ENCODE assay signal across 12 cellular contexts in the genomic region with DNA sequence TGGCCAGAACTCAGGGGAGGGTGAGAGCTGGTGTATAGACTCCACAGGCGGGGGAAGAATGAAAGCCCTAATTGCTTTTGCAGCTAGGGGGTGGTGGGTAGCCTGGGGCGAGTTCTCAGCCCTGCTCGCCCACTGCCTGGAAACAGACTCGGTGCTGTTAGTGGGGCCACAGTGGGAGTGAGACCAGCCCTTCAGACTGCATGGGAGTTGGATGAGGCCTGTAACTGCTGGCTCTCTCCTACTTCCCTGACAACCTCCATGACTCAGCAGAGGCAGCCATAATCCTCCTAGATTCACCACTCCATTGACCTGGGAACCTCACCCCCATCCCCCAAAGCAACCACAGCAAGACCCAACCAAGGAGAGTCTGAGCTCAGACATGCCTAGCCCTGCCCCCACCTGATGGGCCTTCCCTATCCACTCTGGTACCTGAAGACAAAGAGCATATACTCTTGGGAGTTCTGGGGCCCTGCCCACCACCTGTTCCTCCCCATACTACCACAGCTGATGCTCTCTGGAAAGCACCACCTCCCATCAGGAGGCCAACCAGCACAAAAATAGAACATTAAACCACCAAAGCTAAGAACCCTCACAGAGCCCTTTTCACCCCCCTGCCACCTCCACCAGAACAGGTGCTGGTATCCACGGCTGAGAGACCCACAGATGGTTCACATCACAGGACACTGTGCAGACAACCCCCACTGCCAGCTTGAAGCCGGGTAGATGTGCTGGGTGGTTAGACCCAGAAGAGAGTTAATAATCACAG.
DNase-seq lines count a peak whose midpoint lies in the region; ATAC-seq, FAIRE-seq and TF ChIP-seq lines count a peak whose summit lies in the region.
"Had no signal": no experiment of that assay in that cellular context is flagged by ENCODE, and none has a peak within 500 bp of the region (broad histone marks: within the 10 kb centered on the region; RNA-seq: fewer than 3 reads in every experiment).

No MANE protein-coding gene starts in this region.

- peaks cover 9% of the 10 kb centered on the region for H3K9me3 Mint-ChIP-seq in activated CD4-positive, alpha-beta T cell treated with anti-CD3 and anti-CD28 coated beads for 36 hours (ENCODE audit: low read depth)

- FAIRE-seq in GM12878 (lab: Jason Lieb, UNC), result peak; percentile 72

- H3K36me3 Mint-ChIP-seq in activated CD4-positive, alpha-beta T cell treated with anti-CD3 and anti-CD28 coated beads for 36 hours (ENCODE audit: low read depth), result peaks cover 21% of the 10 kb centered on the region

- CTCF ChIA-PET in GM12878 (lab: Yijun Ruan, JAX), result interaction anchor here (1.5 kb wide), 1 partner anchor 272 kb away, joined by 3 read pairs; no protein-coding TSS in a partner anchor
- CTCF ChIA-PET in activated CD4-positive, alpha-beta T cell treated with anti-CD3 and anti-CD28 coated beads for 36 hours (lab: Charles Lee), result no interaction called here

- ATAC-seq in GM18498 (IDR thresholded peaks at IDR 0.05; ENCODE audit: unreplicated experiment) (peak; percentile 60), GM21447 (IDR thresholded peaks at IDR 0.05; ENCODE audit: unreplicated experiment) (peak; percentile 57), GM12878 (peak; percentile 64)
- ATAC-seq in activated CD4-positive, alpha-beta T cell treated with anti-CD3 and anti-CD28 coated beads for 36 hours, result no peak
- ATAC-seq: heart right ventricle had no signal

- WGBS in GM12878 (ENCODE audit: insufficient coverage, insufficient replicate concordance, low lambda C conversion rate, missing lambda C conversion rate), result 61% methylated on average over 6 of the region's 6 CpGs

- TF ChIP-seq RAD21 in GM12878 (IDR thresholded peaks at IDR 0.05; ENCODE audit: insufficient read depth, low read depth, low read length), result no peak

- RAD21 ChIA-PET in GM12878 (lab: Charles Lee; ENCODE audit: unreplicated experiment), result interaction anchor here (1.1 kb wide), 1 partner anchor 71 kb away, joined by 5 read pairs; no protein-coding TSS in a partner anchor

- POLR2A ChIA-PET in GM12878 (lab: Charles Lee), result interaction anchor here (1.2 kb wide), 1 partner anchor 103 kb away, joined by 3 read pairs; no protein-coding TSS in a partner anchor
- POLR2A ChIA-PET in activated CD4-positive, alpha-beta T cell treated with anti-CD3 and anti-CD28 coated beads for 36 hours (lab: Charles Lee), result no interaction called here

- SMC1A ChIA-PET in GM12878 (lab: Charles Lee; ENCODE audit: uncharacterized antibody, unreplicated experiment), result interaction anchor here (1.4 to 1.8 kb wide), 3 partner anchors 11 to 103 kb away, joined by 3 to 6 read pairs (median 5); no protein-coding TSS in a partner anchor

- no peak overlapping the region for H3K4me3 ChIP-seq in Karpas-422 (ENCODE audit: low read length)
- no peak overlapping the region for H3K4me3 ChIP-seq in GM12878
- H3K4me3 ChIP-seq in HAP-1, result no peak overlapping the region
- H3K4me3 ChIP-seq: heart right ventricle had no signal

- BruUV-seq in GM12878 (replicated peaks; lab: Mats Ljungman, UMichigan), result no TSS peak

- no peak overlapping the region for H3K4me2 ChIP-seq in Karpas-422 (ENCODE audit: low read depth, low read length, poor library complexity, severe bottlenecking)
- H3K4me2 ChIP-seq in GM12878 (ENCODE audit: control insufficient read depth, insufficient read depth), result peak overlapping the region; percentile 22; the same call in 1 of the 2 replicates

- peaks cover 32% of the 10 kb centered on the region for H3K4me1 ChIP-seq in Karpas-422 (ENCODE audit: low read length)
- H3K4me1 ChIP-seq in GM12878 (ENCODE audit: control insufficient read depth, insufficient read depth, low read length), result peaks cover 14% of the 10 kb centered on the region
- H3K4me1 ChIP-seq in HAP-1, result no peaks in the 10 kb centered on the region
- H3K4me1 ChIP-seq: heart right ventricle had no signal

- H3K27me3 ChIP-seq in Karpas-422 (ENCODE audit: low read length), result no peaks in the 10 kb centered on the region
- H3K27me3 ChIP-seq in GM12878 (replicated peaks in 1 of 2; ENCODE audit: control insufficient read depth in 2 of 2, insufficient read depth in 2 of 2, low read length in 1 of 2), result no peaks in the 10 kb centered on the region
- no peaks in the 10 kb centered on the region for H3K27me3 ChIP-seq in HAP-1 (ENCODE audit: low read depth)
- H3K27me3 ChIP-seq: heart right ventricle had no signal

- H3K4me3 Mint-ChIP-seq in activated CD4-positive, alpha-beta T cell treated with anti-CD3 and anti-CD28 coated beads for 36 hours, result no peak overlapping the region
- H3K4me3 Mint-ChIP-seq: CD14-positive monocyte, endodermal cell had no signal

- no peak overlapping the region for H3K27ac Mint-ChIP-seq in activated CD4-positive, alpha-beta T cell treated with anti-CD3 and anti-CD28 coated beads for 36 hours
- H3K27ac Mint-ChIP-seq: endodermal cell had no signal

- no peak for TF ChIP-seq EP300 in GM12878 (IDR thresholded peaks at IDR 0.05; ENCODE audit: borderline replicate concordance in 1 of 2, control insufficient read depth in 1 of 2, low read depth in 2 of 2, low read length in 2 of 2)

- H3K79me2 ChIP-seq in Karpas-422 (ENCODE audit: low read length) (no peaks in the 10 kb centered on the region), GM12878 (ENCODE audit: control insufficient read depth, insufficient read depth, low read length) (no peaks in the 10 kb centered on the region)

- no peaks in the 10 kb centered on the region; the same call in 1 of the 2 replicates for H3K36me3 ChIP-seq in Karpas-422 (ENCODE audit: insufficient read depth, low read length)
- H3K36me3 ChIP-seq in GM12878 (ENCODE audit: control insufficient read depth in 2 of 2, insufficient read depth in 2 of 2, low read length in 1 of 2), result no peaks in the 10 kb centered on the region; a peak in 1 of 4 replicates
- no peaks in the 10 kb centered on the region for H3K36me3 ChIP-seq in HAP-1 (replicated peaks)
- H3K36me3 ChIP-seq: heart right ventricle had no signal

- peaks cover 3% of the 10 kb centered on the region for H3K4me1 Mint-ChIP-seq in activated CD4-positive, alpha-beta T cell treated with anti-CD3 and anti-CD28 coated beads for 36 hours
- H3K4me1 Mint-ChIP-seq: endodermal cell had no signal

- intact Hi-C loops in GM12878 (cut with micrococcal nuclease; ENCODE audit: unreplicated experiment), result loop anchor here (2.0 kb wide), 1 partner anchor 71 kb away; no protein-coding TSS in a partner anchor
- intact Hi-C loops in activated CD4-positive, alpha-beta T cell treated with anti-CD3 and anti-CD28 coated beads for 36 hours (cut with DNase I, micrococcal nuclease), result no loop called here

- no peak for TF ChIP-seq POLR2A in GM12878 (IDR thresholded peaks at IDR 0.05; ENCODE audit: low read depth, low read length)

- DNase-seq in Karpas-422 (no peak), GM12878 (ENCODE audit: low read depth, low spot score) (peak; percentile 60), A172 (ENCODE audit: low spot score) (no peak), DMS53 treated with DMSO at 0.1 percent for 48 hours (lab: John Stamatoyannopoulos, UW; ENCODE audit: unreplicated experiment) (no peak), HAP-1 (ENCODE audit: low spot score in 2 of 2) (no peak)
- DNase-seq in activated CD4-positive, alpha-beta T cell treated with anti-CD3 and anti-CD28 coated beads for 36 hours, result no peak
- DNase-seq: endodermal cell, heart right ventricle, NCI-H2081 had no signal

- no peaks in the 10 kb centered on the region for H3K27me3 Mint-ChIP-seq in activated CD4-positive, alpha-beta T cell treated with anti-CD3 and anti-CD28 coated beads for 36 hours

- H4K20me1 ChIP-seq in Karpas-422 (ENCODE audit: insufficient read depth, low read depth, low read length), result no peaks in the 10 kb centered on the region
- no peaks in the 10 kb centered on the region for H4K20me1 ChIP-seq in GM12878 (ENCODE audit: control insufficient read depth, insufficient read depth)

- no peaks in the 10 kb centered on the region for H3K9me2 ChIP-seq in Karpas-422 (replicated peaks; ENCODE audit: insufficient read depth, low read length)

- in situ Hi-C loops in GM12878 (cut with MboI) (no loop called here), HAP-1 (cut with MboI; ENCODE audit: low sequenced_read_pairs) (no loop called here)

- H3K27ac ChIP-seq in Karpas-422 (ENCODE audit: low read length) (0 out of 2 replicates have a peak overlapping the region, but pooled peaks have one; percentile 40), GM12878 (ENCODE audit: control insufficient read depth, insufficient read depth) (peak overlapping the region; percentile 46)
- H3K27ac ChIP-seq: heart right ventricle had no signal

- no peaks in the 10 kb centered on the region for H3K9me3 ChIP-seq in Karpas-422 (ENCODE audit: low read length)
- H3K9me3 ChIP-seq in GM12878 (replicated peaks; ENCODE audit: control insufficient read depth, insufficient read depth, low read length), result no peaks in the 10 kb centered on the region; the same call in 2 of the 3 replicates
- H3K9me3 ChIP-seq in HAP-1, result no peaks in the 10 kb centered on the region
- H3K9me3 ChIP-seq: heart right ventricle had no signal

- H2AFZ ChIP-seq in Karpas-422 (ENCODE audit: low read length) (no peak overlapping the region), GM12878 (ENCODE audit: control insufficient read depth, low read depth, low read length) (no peak overlapping the region; the same call in none of the 2 replicates)

- no peak overlapping the region for H3K9ac ChIP-seq in Karpas-422 (ENCODE audit: low read length)
- H3K9ac ChIP-seq in GM12878 (ENCODE audit: control insufficient read depth, insufficient read depth, low read length), result no peak overlapping the region

- TF ChIP-seq CTCF in GM12878 (IDR thresholded peaks at IDR 0.05 in 2 of 3, conservative IDR thresholded peaks at IDR 0.05 in 1 of 3; ENCODE audit: control insufficient read depth in 2 of 3, extremely low read depth in 1 of 3, insufficient read depth in 1 of 3, low read depth in 3 of 3, low read length in 3 of 3), result no peak

TF ChIP-seq in GM12878, 131 proteins besides CTCF, POLR2A, EP300 and RAD21 (continues in another document):
- TF ChIP-seq ZSCAN29 (IDR thresholded peaks at IDR 0.05) (no peak), NFYA (IDR thresholded peaks at IDR 0.05; ENCODE audit: borderline replicate concordance, low read depth, low read length) (no peak), MEF2A (IDR thresholded peaks at IDR 0.05; ENCODE audit: insufficient read depth, low read depth, low read length) (peak; percentile 75; the same call in 1 of the 2 replicates), POLR2AphosphoS2 (IDR thresholded peaks at IDR 0.05; ENCODE audit: low read depth, low read length) (no peak), IKZF2 (IDR thresholded peaks at IDR 0.05) (peak; percentile 55 to 71; a peak in 2 of 4 replicates), PAX8 (IDR thresholded peaks at IDR 0.05) (no peak), SUPT20H (IDR thresholded peaks at IDR 0.05; ENCODE audit: borderline replicate concordance, control insufficient read depth, low read depth, low read length) (no peak)
- TF ChIP-seq, protein P1, sequence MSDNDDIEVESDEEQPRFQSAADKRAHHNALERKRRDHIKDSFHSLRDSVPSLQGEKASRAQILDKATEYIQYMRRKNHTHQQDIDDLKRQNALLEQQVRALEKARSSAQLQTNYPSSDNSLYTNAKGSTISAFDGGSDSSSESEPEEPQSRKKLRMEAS (IDR thresholded peaks at IDR 0.05; ENCODE audit: low read depth, low read length), result no peak
